In genomic region chr4:161717084-161717483, GRCh38 we compare ENCODE assay signal across 7 cellular contexts.
"Had no signal": no experiment of that assay in that cellular context is flagged by ENCODE, and none has a peak within 500 bp of the region (broad histone marks: within the 10 kb centered on the region; RNA-seq: fewer than 3 reads in every experiment).

No MANE protein-coding gene starts in this region.

- H3K4me2 ChIP-seq: KMS-11 had no signal

- H3K4me3 ChIP-seq: GM23248, HAP-1 had no signal

- H3K9me3 ChIP-seq: HAP-1 had no signal

- DNase-seq: GM23248, GOT3, H7, KBM-7 had no signal

- H3K36me3 ChIP-seq: HAP-1 had no signal

- H3K9ac ChIP-seq: GM23248, KMS-11 had no signal

- H3K27ac ChIP-seq: GM23248, KMS-11 had no signal

- FAIRE-seq: HTR-8/SVneo had no signal

- H2AFZ ChIP-seq: GM23248 had no signal
